24 cellular contexts compared by ENCODE assay signal in genomic region chr5:35339616-35340100, GRCh38.
A peak's percentile ranks its signal among the peaks of the same experiment; 100 is the strongest.
DNase-seq lines count a peak whose midpoint lies in the region; ATAC-seq and TF ChIP-seq lines count a peak whose summit lies in the region.
"Had no signal": no experiment of that assay in that cellular context is flagged by ENCODE, and none has a peak within 500 bp of the region (broad histone marks: within the 10 kb centered on the region; RNA-seq: fewer than 3 reads in every experiment).

No MANE protein-coding gene starts in this region.

- peak overlapping the region; percentile 15 for H2AK5ac ChIP-seq in mesendoderm (ENCODE audit: low read length)

- no peak overlapping the region for H3K23ac ChIP-seq in mesendoderm (ENCODE audit: low read length)

- peaks cover 7% of the 10 kb centered on the region; the same call in 2 of the 3 replicates for H3K36me3 Mint-ChIP-seq in GM23338 (ENCODE audit: low read depth)
- H3K36me3 Mint-ChIP-seq in endodermal cell (ENCODE audit: low read depth) = peaks cover 13% of the 10 kb centered on the region
- H3K36me3 Mint-ChIP-seq: CD14-positive monocyte; CD8-positive, alpha-beta memory T cell had no signal

- H3F3A ChIP-seq in GM23338 (replicated peaks; ENCODE audit: low read depth) = no peaks in the 10 kb centered on the region

- H3K56ac ChIP-seq in mesendoderm (ENCODE audit: low read length) = peak overlapping the region; percentile 9

- H4K5ac ChIP-seq in mesendoderm (ENCODE audit: low read length) = no peak overlapping the region

- H3K36me3 ChIP-seq in GM23338 (ENCODE audit: insufficient read depth) = no peaks in the 10 kb centered on the region
- H3K36me3 ChIP-seq in HUES64 (ENCODE audit: insufficient read depth, low read length) = no peaks in the 10 kb centered on the region
- peaks cover 10% of the 10 kb centered on the region for H3K36me3 ChIP-seq in endodermal cell (ENCODE audit: control insufficient read depth, insufficient read depth, low read length)
- no peaks in the 10 kb centered on the region for H3K36me3 ChIP-seq in mesendoderm (ENCODE audit: control insufficient read depth, insufficient read depth, low read length)
- H3K36me3 ChIP-seq: BE2C; BLaER1 treated with 17β-estradiol and CSF1 and Interleukin-3, amounts not matched to agents 10 nM and 100 nM; HAP-1 had no signal

- DNase-seq in GM23338 (ENCODE audit: low spot score) (no peak), endodermal cell (no peak), mesendoderm (no peak), HuH-7 (ENCODE audit: low spot score) (no peak), COLO668 (lab: John Stamatoyannopoulos, UW; ENCODE audit: unreplicated experiment) (no peak), 8988T (no peak)
- no peak for DNase-seq in effector CD4-positive, alpha-beta T cell
- DNase-seq: ACHN; AML-193; BE2C; Calu3; CD4-positive, alpha-beta T cell; CD8-positive, alpha-beta memory T cell; COR-L47; DMS53; DMS79 treated with DMSO at 0.1 percent for 48 hours; GF-D8; HFFc6 had no signal

- no peaks in the 10 kb centered on the region for H3K79me1 ChIP-seq in mesendoderm (ENCODE audit: low read length)

- no peak overlapping the region for H4K8ac ChIP-seq in mesendoderm (ENCODE audit: low read depth, low read length)

- H3K27me3 ChIP-seq in GM23338 (ENCODE audit: insufficient read depth) (no peaks in the 10 kb centered on the region), HUES64 (ENCODE audit: insufficient read depth, low read length) (no peaks in the 10 kb centered on the region), endodermal cell (ENCODE audit: control insufficient read depth, insufficient read depth, low read length, poor library complexity, severe bottlenecking) (no peaks in the 10 kb centered on the region), mesendoderm (ENCODE audit: insufficient read depth, low read length, poor library complexity) (no peaks in the 10 kb centered on the region)
- H3K27me3 ChIP-seq: BE2C; BLaER1 treated with 17β-estradiol and CSF1 and Interleukin-3, amounts not matched to agents 10 nM and 100 nM had no signal

- H3K27ac Mint-ChIP-seq in GM23338 (no peak overlapping the region), endodermal cell (no peak overlapping the region)
- H3K27ac Mint-ChIP-seq: CD14-positive monocyte; CD4-positive, alpha-beta T cell; CD8-positive, alpha-beta memory T cell; HFFc6 had no signal

- H3K18ac ChIP-seq in mesendoderm (ENCODE audit: low read length) = peak overlapping the region; percentile 80

- no peak overlapping the region for H3K4me2 ChIP-seq in GM23338
- H3K4me2 ChIP-seq in mesendoderm (ENCODE audit: low read length) = no peak overlapping the region
- H3K4me2 ChIP-seq: A549; BLaER1 treated with 17β-estradiol and CSF1 and Interleukin-3, amounts not matched to agents 10 nM and 100 nM had no signal

- 71% methylated on average over 1 of the region's 1 CpG for WGBS in HUES64
- 84 to 100% methylated on average over 1 of the region's 1 CpG for WGBS in endodermal cell (ENCODE audit: insufficient coverage in 1 of 2, insufficient read length in 1 of 2), 2 experiments
- WGBS in mesendoderm (ENCODE audit: extremely low coverage, insufficient coverage, low lambda C conversion rate) = no CpG with 5 or more reads among the region's 1 CpG

- no peaks in the 10 kb centered on the region for H4K20me1 ChIP-seq in GM23338 (replicated peaks; ENCODE audit: insufficient read depth)
- H4K20me1 ChIP-seq: BLaER1 treated with 17β-estradiol and CSF1 and Interleukin-3, amounts not matched to agents 10 nM and 100 nM had no signal

- ATAC-seq in GM23338 = no peak
- ATAC-seq: A549 had no signal

- H3K79me2 ChIP-seq in GM23338 (replicated peaks; ENCODE audit: insufficient read depth) (no peaks in the 10 kb centered on the region), mesendoderm (ENCODE audit: control insufficient read depth, insufficient read depth, low read length) (no peaks in the 10 kb centered on the region)

- H3K4me3 Mint-ChIP-seq in GM23338 (no peak overlapping the region), endodermal cell (no peak overlapping the region)
- H3K4me3 Mint-ChIP-seq: CD14-positive monocyte; CD4-positive, alpha-beta T cell; CD8-positive, alpha-beta memory T cell; HFFc6 had no signal

- H2BK15ac ChIP-seq in mesendoderm (replicated peaks; ENCODE audit: low read depth) = peak overlapping the region; percentile 79

- H3K9me3 Mint-ChIP-seq in GM23338 (peaks cover 13% of the 10 kb centered on the region), endodermal cell (peaks cover 33% of the 10 kb centered on the region)

- H3K27me3 Mint-ChIP-seq in GM23338 (ENCODE audit: insufficient read depth, low read depth, poor library complexity) = peaks cover 5% of the 10 kb centered on the region
- H3K27me3 Mint-ChIP-seq in endodermal cell (ENCODE audit: insufficient read depth) = no peaks in the 10 kb centered on the region

- H3K4me1 ChIP-seq in GM23338 (ENCODE audit: insufficient read depth) (peaks cover 16% of the 10 kb centered on the region), HUES64 (ENCODE audit: insufficient read depth, low read length) (peaks cover 43% of the 10 kb centered on the region), endodermal cell (ENCODE audit: control insufficient read depth, insufficient read depth, low read length) (peaks cover 8% of the 10 kb centered on the region), mesendoderm (ENCODE audit: control insufficient read depth, low read depth, low read length) (peaks cover 3% of the 10 kb centered on the region)
- H3K4me1 ChIP-seq: A549, BE2C had no signal

- H2BK120ac ChIP-seq in mesendoderm (ENCODE audit: low read depth, low read length) = peak overlapping the region; percentile 35

- no peak overlapping the region for H3K4me3 ChIP-seq in GM23338
- H3K4me3 ChIP-seq in HUES64 (ENCODE audit: low read length) = no peak overlapping the region
- H3K4me3 ChIP-seq in endodermal cell (ENCODE audit: low read length) = peak overlapping the region; percentile 68
- H3K4me3 ChIP-seq in mesendoderm (ENCODE audit: low read length) = no peak overlapping the region
- H3K4me3 ChIP-seq: A549; BLaER1 treated with 17β-estradiol and CSF1 and Interleukin-3, amounts not matched to agents 10 nM and 100 nM; HAP-1 had no signal

- H3K9me2 ChIP-seq in GM23338 (ENCODE audit: insufficient read depth) = 0 out of 2 replicates have a peak, but pooled peaks cover 3% of the 10 kb centered on the region

- peaks cover 31% of the 10 kb centered on the region for H3K4me1 Mint-ChIP-seq in GM23338
- peaks cover 30% of the 10 kb centered on the region for H3K4me1 Mint-ChIP-seq in endodermal cell
- H3K4me1 Mint-ChIP-seq: CD8-positive, alpha-beta memory T cell had no signal

- TF ChIP-seq CTCF in GM23338 (conservative IDR thresholded peaks at IDR 0.05; ENCODE audit: low read depth in 2 of 2) (no peak), endodermal cell (conservative IDR thresholded peaks at IDR 0.05) (no peak)

- peak overlapping the region; percentile 81 for H3K4ac ChIP-seq in mesendoderm (ENCODE audit: low read depth, low read length)

- peak overlapping the region; percentile 47 for H2BK5ac ChIP-seq in mesendoderm (ENCODE audit: low read length)

- H3K9me3 ChIP-seq in HUES64 (ENCODE audit: insufficient read depth, low read depth, low read length) = peaks cover 8% of the 10 kb centered on the region; the same call in 1 of the 2 replicates
- H3K9me3 ChIP-seq in endodermal cell (ENCODE audit: control insufficient read depth, low read length) = peaks cover 50% of the 10 kb centered on the region
- H3K9me3 ChIP-seq: A549, BE2C, HAP-1 had no signal

- no peak overlapping the region for H2AFZ ChIP-seq in GM23338

- peak overlapping the region; percentile 76; the same call in 1 of the 2 replicates for H3K27ac ChIP-seq in GM23338 (ENCODE audit: low read depth)
- H3K27ac ChIP-seq in HUES64 (ENCODE audit: low read depth, low read length) = peak overlapping the region; percentile 95
- no peak overlapping the region for H3K27ac ChIP-seq in endodermal cell (ENCODE audit: low read depth, low read length)
- H3K27ac ChIP-seq in mesendoderm (ENCODE audit: low read depth, low read length) = no peak overlapping the region
- H3K27ac ChIP-seq: 22Rv1; A549; BLaER1 treated with 17β-estradiol and CSF1 and Interleukin-3, amounts not matched to agents 10 nM and 100 nM had no signal

- H3K9ac ChIP-seq in HUES64 (ENCODE audit: low read depth, low read length) = no peak overlapping the region
- H3K9ac ChIP-seq in endodermal cell (ENCODE audit: extremely low read depth, low read length, poor library complexity, severe bottlenecking) = no peak overlapping the region
- no peak overlapping the region for H3K9ac ChIP-seq in mesendoderm (ENCODE audit: low read length)
- H3K9ac ChIP-seq: BLaER1 treated with 17β-estradiol and CSF1 and Interleukin-3, amounts not matched to agents 10 nM and 100 nM had no signal

TF ChIP-seq in GM23338, 12 proteins besides CTCF, POLR2A, EP300 and RAD21 (continues in another document):
- no peak for TF ChIP-seq EZH2 (IDR thresholded peaks at IDR 0.05; ENCODE audit: low read depth, unreplicated experiment)
- TF ChIP-seq, protein P1, sequence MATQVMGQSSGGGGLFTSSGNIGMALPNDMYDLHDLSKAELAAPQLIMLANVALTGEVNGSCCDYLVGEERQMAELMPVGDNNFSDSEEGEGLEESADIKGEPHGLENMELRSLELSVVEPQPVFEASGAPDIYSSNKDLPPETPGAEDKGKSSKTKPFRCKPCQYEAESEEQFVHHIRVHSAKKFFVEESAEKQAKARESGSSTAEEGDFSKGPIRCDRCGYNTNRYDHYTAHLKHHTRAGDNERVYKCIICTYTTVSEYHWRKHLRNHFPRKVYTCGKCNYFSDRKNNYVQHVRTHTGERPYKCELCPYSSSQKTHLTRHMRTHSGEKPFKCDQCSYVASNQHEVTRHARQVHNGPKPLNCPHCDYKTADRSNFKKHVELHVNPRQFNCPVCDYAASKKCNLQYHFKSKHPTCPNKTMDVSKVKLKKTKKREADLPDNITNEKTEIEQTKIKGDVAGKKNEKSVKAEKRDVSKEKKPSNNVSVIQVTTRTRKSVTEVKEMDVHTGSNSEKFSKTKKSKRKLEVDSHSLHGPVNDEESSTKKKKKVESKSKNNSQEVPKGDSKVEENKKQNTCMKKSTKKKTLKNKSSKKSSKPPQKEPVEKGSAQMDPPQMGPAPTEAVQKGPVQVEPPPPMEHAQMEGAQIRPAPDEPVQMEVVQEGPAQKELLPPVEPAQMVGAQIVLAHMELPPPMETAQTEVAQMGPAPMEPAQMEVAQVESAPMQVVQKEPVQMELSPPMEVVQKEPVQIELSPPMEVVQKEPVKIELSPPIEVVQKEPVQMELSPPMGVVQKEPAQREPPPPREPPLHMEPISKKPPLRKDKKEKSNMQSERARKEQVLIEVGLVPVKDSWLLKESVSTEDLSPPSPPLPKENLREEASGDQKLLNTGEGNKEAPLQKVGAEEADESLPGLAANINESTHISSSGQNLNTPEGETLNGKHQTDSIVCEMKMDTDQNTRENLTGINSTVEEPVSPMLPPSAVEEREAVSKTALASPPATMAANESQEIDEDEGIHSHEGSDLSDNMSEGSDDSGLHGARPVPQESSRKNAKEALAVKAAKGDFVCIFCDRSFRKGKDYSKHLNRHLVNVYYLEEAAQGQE (IDR thresholded peaks at IDR 0.05; ENCODE audit: unreplicated experiment) = no peak
- no peak for TF ChIP-seq CREB1 (CRISPR knock-in tag; IDR thresholded peaks at IDR 0.05; ENCODE audit: low read depth)

Comparison
In these comparisons a context has a peak if more than half of its experiments do, and no peak if none do; other contexts are left out.
1. H3K27ac ChIP-seq: peak in GM23338 (single experiment) and HUES64 (single experiment); none in endodermal cell (single experiment) and mesendoderm (single experiment).